ENCODE assay signal across 1 cellular context in genomic region chr7:129785457-129786178, GRCh38.
TF ChIP-seq lines count a peak whose summit lies in the region.

No MANE protein-coding gene starts in this region.

TF ChIP-seq in H1, 55 proteins besides CTCF, POLR2A, EP300 and RAD21:
- TF ChIP-seq EZH2 (IDR thresholded peaks at IDR 0.05; ENCODE audit: low read depth, low read length, severe bottlenecking), result peak; percentile 84
- no peak for TF ChIP-seq SIRT6 (IDR thresholded peaks at IDR 0.05; ENCODE audit: low read length)
- peak; percentile 86 for TF ChIP-seq SUZ12 (IDR thresholded peaks at IDR 0.05; ENCODE audit: low read length)
